ENCODE assay signal across 15 cellular contexts in the genomic region with DNA sequence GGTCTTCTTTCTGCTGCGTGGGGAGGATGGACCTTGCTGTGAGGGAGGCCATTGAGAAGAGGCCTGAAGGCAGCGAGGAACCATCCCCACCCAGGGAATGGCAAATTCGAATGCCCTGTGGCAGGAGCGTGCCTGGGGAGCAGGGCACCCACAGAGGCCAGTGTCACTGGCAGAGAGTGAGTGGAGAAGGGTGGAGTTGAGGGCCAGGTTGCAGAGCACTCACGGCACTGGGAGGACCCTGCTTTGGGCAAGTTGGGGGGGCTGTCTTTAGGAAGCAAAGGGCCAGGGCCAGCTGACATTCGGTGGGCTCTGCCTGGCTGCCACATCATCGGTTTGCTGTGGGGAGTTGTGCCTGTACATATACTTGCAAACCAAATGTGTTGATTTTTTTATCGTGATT. TPM values are rescaled to one million over a fixed set of nuclear protein-coding genes. Genes with fewer than 3 reads are reported as not detected.
"Had no signal": no experiment of that assay in that cellular context is flagged by ENCODE, and none has a peak within 500 bp of the region (broad histone marks: within the 10 kb centered on the region; RNA-seq: fewer than 3 reads in every experiment).

No MANE protein-coding gene starts in this region.

- H3K36me3 ChIP-seq: ovary had no signal

- H3K4me3 Mint-ChIP-seq: naive thymus-derived CD8-positive, alpha-beta T cell had no signal

- H3K9me3 Mint-ChIP-seq: naive thymus-derived CD8-positive, alpha-beta T cell had no signal

- H3K36me3 Mint-ChIP-seq: naive thymus-derived CD8-positive, alpha-beta T cell had no signal

- H3K27ac ChIP-seq: heart left ventricle, ovary had no signal

- DNase-seq: effector memory CD4-positive, alpha-beta T cell; heart left ventricle; hippocampal formation; kidney glomerular epithelial cell; mucosa of descending colon; naive thymus-derived CD8-positive, alpha-beta T cell; ovary; right cardiac atrium; small intestine; stimulated activated CD4-positive, alpha-beta T cell treated with anti-CD3 and anti-CD28 coated beads, Interleukin-4, amount 100 ng/mL, for 4 hours; stimulated activated naive CD4-positive, alpha-beta T cell treated with Interleukin-2 at 50 U/mL for 16 hours; trophoblast cell had no signal

- H3K9me3 ChIP-seq: heart left ventricle, mucosa of descending colon, ovary had no signal

- H3K4me3 ChIP-seq: heart left ventricle, mucosa of descending colon, ovary had no signal

- H3K4me1 Mint-ChIP-seq: naive thymus-derived CD8-positive, alpha-beta T cell had no signal

- H3K27me3 ChIP-seq: heart left ventricle, ovary had no signal

- H3K27ac Mint-ChIP-seq: naive thymus-derived CD8-positive, alpha-beta T cell; progenitor cell of endocrine pancreas had no signal

- H3K27me3 Mint-ChIP-seq: progenitor cell of endocrine pancreas had no signal

RNA-seq across cellular contexts. Expression of a gene that starts 47.2 kb away (rescaled TPM):
- total RNA-seq: fibroblast of lung, lung microvascular endothelial cell had no signal
